Comparison of ENCODE assay signal across 1 cellular context in the genomic region with DNA sequence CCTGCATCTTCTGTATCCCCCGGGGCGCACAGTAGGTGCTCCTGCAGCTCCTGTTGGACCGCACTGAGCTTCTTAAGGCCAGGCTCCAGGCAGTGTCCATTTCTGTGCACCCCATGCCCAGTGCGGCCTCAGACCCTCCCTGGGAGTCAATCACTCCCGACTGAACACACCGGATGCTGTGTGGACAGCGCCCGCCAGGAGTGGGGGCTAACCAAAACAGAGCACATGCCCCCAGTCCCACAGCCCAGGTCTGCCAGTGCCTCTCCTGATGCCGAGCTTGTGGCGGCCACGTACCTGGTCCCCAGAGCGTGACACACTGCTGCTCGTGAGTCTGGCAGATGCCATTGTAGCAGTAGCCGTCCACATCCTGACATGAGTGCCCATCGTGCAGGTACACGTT.
TF ChIP-seq lines count a peak whose summit lies in the region.

No MANE protein-coding gene starts in this region.

TF ChIP-seq in IMR-90, 13 proteins besides CTCF, POLR2A, EP300 and RAD21:
- TF ChIP-seq RFX5 (IDR thresholded peaks at IDR 0.05; ENCODE audit: low read depth, low read length) (no peak), FOS (IDR thresholded peaks at IDR 0.05; ENCODE audit: low read depth, low read length) (no peak), RCOR1 (IDR thresholded peaks at IDR 0.05; ENCODE audit: insufficient replicate concordance, low read length) (no peak)
